Comparison of ENCODE assay signal across 28 cellular contexts in the genomic region with DNA sequence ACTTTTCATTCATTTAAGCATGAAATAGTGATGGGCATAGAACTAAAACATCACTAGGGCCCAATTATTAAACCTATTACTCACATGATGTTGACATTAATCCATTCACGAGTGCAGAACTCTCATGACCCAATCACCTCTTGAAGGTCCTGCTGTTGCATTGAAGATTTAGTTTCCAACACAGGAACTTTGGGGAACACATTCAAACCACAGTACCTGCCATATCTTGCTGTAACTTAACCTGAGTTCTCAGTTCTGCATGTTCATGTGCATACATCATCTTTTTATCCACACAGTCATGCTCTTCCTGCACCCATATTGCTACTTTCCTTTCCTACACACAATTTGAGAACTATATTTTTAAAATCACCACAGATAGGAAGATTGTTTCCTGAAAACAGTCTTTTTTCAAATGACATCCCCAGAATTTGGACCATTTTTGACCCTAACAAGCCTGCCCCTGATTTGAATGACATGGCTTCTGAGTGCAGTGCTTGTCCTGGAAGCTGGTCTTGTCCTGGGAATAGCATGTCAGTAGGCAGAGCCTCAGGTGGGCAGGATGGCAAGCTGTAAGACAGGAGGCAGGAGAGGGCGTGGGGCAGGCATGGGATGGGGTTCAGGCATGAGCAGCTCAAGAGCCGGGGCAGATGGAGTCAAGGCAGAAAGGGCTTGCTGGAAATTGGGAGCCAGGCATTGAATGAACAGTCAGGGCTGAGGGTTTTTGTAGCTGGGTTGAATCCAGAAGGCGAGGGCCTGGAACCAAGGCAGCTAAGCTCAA.
"Had no signal": no experiment of that assay in that cellular context is flagged by ENCODE, and none has a peak within 500 bp of the region (broad histone marks: within the 10 kb centered on the region; RNA-seq: fewer than 3 reads in every experiment).

No MANE protein-coding gene starts in this region.

- H3K36me3 Mint-ChIP-seq: mesothelial cell of epicardium; naive B cell; stimulated activated naive B cell treated with anti-CD40 and anti-IgM and Interleukin-4, amounts not matched to agents 10 μg/mL and 1 μg/mL and 100 μg/mL, for 72 hours had no signal

- H3K27ac ChIP-seq: left lung, lower lobe of right lung, pancreas, prostate gland, skin epidermis, stomach, thoracic aorta, tibial artery, upper lobe of right lung had no signal

- H3K36me3 ChIP-seq: left lung, lower lobe of right lung, pancreas, prostate gland, stomach, thoracic aorta, tibial artery, upper lobe of right lung had no signal

- H3K4me1 Mint-ChIP-seq: nephron; neural crest cell; stimulated activated naive B cell treated with anti-CD40 and anti-IgM and Interleukin-4, amounts not matched to agents 10 μg/mL and 1 μg/mL and 100 μg/mL, for 72 hours had no signal

- H3K9me3 ChIP-seq: left lung, lower lobe of right lung, pancreas, prostate gland, stomach, thoracic aorta, tibial artery, upper lobe of right lung had no signal

- H3K4me3 Mint-ChIP-seq: mesothelial cell of epicardium; naive B cell; nephron; neural crest cell; stimulated activated naive B cell treated with anti-CD40 and anti-IgM and Interleukin-4, amounts not matched to agents 10 μg/mL and 1 μg/mL and 100 μg/mL, for 72 hours had no signal

- H3K4me3 ChIP-seq: left lung, lower lobe of right lung, pancreas, prostate gland, skin epidermis, stomach, thoracic aorta, tibial artery, upper lobe of right lung had no signal

- DNase-seq: hippocampal formation; kidney; left colon; left lung; lower lobe of right lung; naive B cell; nucleus accumbens; pancreas; retina; right cardiac atrium; stimulated activated CD4-positive, alpha-beta T cell treated with anti-CD3 and anti-CD28 coated beads, Interleukin-12 subunit alpha, Interleukin-12 subunit beta, amount 100 ng/mL, for 4 hours; stimulated activated CD4-positive, alpha-beta T cell treated with anti-CD3 and anti-CD28 coated beads, Interleukin-15, amount 100 ng/mL, for 24 hours; stimulated activated CD4-positive, alpha-beta T cell treated with anti-CD3 and anti-CD28 coated beads, Interleukin-2, amount 100 ng/mL, for 24 hours; stimulated activated CD4-positive, alpha-beta T cell treated with anti-CD3 and anti-CD28 coated beads, Interleukin-4, amount 100 ng/mL, for 1 hour; stimulated activated naive B cell treated with anti-CD40 and anti-IgM and Interleukin-4, amounts not matched to agents 10 μg/mL and 1 μg/mL and 100 μg/mL, for 72 hours; stimulated activated naive CD8-positive, alpha-beta T cell treated with anti-CD3 and anti-CD28 coated beads, Interleukin-15, Interleukin-2, amounts not matched to agents 100 U/mL and 50 U/mL, for 24 hours; stomach; tibial artery; trophoblast cell; upper lobe of right lung had no signal

- H3K27ac Mint-ChIP-seq: mesothelial cell of epicardium; naive B cell; nephron; stimulated activated naive B cell treated with anti-CD40 and anti-IgM and Interleukin-4, amounts not matched to agents 10 μg/mL and 1 μg/mL and 100 μg/mL, for 72 hours had no signal

- FAIRE-seq: kidney, pancreas, urothelium cell line had no signal

- ATAC-seq: left colon; left lung; lower lobe of right lung; pancreas; right cardiac atrium; sciatic nerve; stimulated activated naive B cell treated with anti-CD40 and anti-IgM and Interleukin-4, amounts not matched to agents 10 μg/mL and 1 μg/mL and 100 μg/mL, for 72 hours; stimulated activated naive CD8-positive, alpha-beta T cell treated with anti-CD3 and anti-CD28 coated beads, Interleukin-15, Interleukin-2, amounts not matched to agents 100 U/mL and 50 U/mL, for 24 hours; upper lobe of right lung had no signal

- H3K9me3 Mint-ChIP-seq: stimulated activated naive B cell treated with anti-CD40 and anti-IgM and Interleukin-4, amounts not matched to agents 10 μg/mL and 1 μg/mL and 100 μg/mL, for 72 hours had no signal

- H3K27me3 ChIP-seq: pancreas, tibial artery, upper lobe of right lung had no signal

- H3K4me1 ChIP-seq: left lung, lower lobe of right lung, pancreas, prostate gland, upper lobe of right lung had no signal
